ENCODE assay signal across 9 cellular contexts in the genomic region with DNA sequence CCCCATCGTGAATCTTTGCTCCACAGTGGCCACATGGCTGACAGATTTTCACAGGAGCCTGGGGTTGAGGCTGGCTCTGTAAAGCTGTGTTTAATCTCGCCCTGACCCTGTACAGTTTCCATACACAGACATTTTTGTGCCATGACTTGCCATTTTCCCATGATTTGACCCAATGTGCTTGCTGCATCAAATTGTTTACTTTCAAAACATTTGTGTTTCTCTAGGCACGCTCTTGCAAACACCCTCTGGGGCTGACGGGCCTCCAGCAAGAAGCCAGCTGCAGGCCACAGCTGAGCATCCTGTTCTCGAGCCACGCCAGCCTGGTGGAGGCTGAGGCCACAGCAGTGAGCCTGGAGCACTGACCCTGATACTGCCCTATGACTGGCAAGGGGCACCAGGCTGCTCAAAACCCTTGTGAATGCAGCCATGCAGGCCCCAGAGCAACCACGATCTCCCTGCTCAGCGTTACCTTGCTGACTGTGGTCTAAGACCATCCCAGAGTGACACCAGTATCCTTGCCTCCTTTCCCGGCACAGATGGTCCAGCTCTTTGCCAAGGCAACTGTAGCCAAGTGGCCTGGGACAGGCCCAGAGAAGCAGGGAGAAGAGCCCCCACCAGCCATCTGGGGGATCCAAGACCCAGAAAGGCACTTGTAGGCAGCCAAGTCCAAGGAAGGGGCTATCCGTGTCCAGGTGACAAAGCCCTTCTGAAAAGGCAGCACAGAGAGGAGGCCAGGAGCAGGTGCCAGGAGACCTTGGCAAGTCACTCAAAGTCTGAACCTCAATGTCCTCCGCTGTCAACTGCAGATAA.
DNase-seq lines count a peak whose midpoint lies in the region; ATAC-seq, FAIRE-seq and TF ChIP-seq lines count a peak whose summit lies in the region.
"Had no signal": no experiment of that assay in that cellular context is flagged by ENCODE, and none has a peak within 500 bp of the region (broad histone marks: within the 10 kb centered on the region; RNA-seq: fewer than 3 reads in every experiment).

No MANE protein-coding gene starts in this region.

- DNase-seq in Daoy (ENCODE audit: low read depth): peak; percentile 51
- peak; percentile 52 for DNase-seq in NCI-H460 (ENCODE audit: extremely low read depth, low read depth)
- DNase-seq in epidermal melanocyte (ENCODE audit: insufficient read length, low spot score): peak; percentile 74
- DNase-seq in posterior vena cava (ENCODE audit: low spot score): peak; percentile 62
- no peak for DNase-seq in pancreas
- DNase-seq in GM13976 (ENCODE audit: low spot score): no peak
- DNase-seq: GF-D8 had no signal

- H3K36me3 ChIP-seq in pancreas: no peaks in the 10 kb centered on the region

- TF ChIP-seq CTCF in pancreas (IDR thresholded peaks at IDR 0.05) (no peak), GM13976 (IDR thresholded peaks at IDR 0.05; ENCODE audit: borderline replicate concordance, control extremely low read depth, extremely low read depth, insufficient read depth, missing control alignments) (no peak)

- intact Hi-C loops in posterior vena cava (cut with DNase I): no loop called here
- intact Hi-C loops in pancreas (cut with DNase I): no loop called here

- H3K4me1 ChIP-seq in pancreas: no peaks in the 10 kb centered on the region

- no peaks in the 10 kb centered on the region for H3K27me3 ChIP-seq in pancreas

- in situ Hi-C loops in GM13976 (cut with MboI; ENCODE audit: low sequenced_read_pairs, unreplicated experiment): no loop called here

- H3K4me3 ChIP-seq in pancreas: no peak overlapping the region

- no peak overlapping the region for H3K27ac ChIP-seq in pancreas

- ATAC-seq in pancreas: no peak
- no peak for ATAC-seq in GM18867 (IDR thresholded peaks at IDR 0.05; ENCODE audit: unreplicated experiment)
- ATAC-seq in GM18870 (IDR thresholded peaks at IDR 0.05; ENCODE audit: unreplicated experiment): no peak

- no peaks in the 10 kb centered on the region for H3K9me3 ChIP-seq in pancreas

- 85% methylated on average over 11 of the region's 11 CpGs for WGBS in pancreas, 2 donors

- no peak for FAIRE-seq in pancreas (lab: Jason Lieb, UNC)

Comparison
In these comparisons a context has a peak if more than half of its experiments do, and no peak if none do; other contexts are left out.
1. DNase-seq: peak in Daoy (single experiment), NCI-H460 (single experiment), epidermal melanocyte (single experiment) and posterior vena cava (single experiment); none in pancreas (0 of 6) and GM13976 (single experiment).